Comparison of ENCODE assay signal across 8 cellular contexts in the genomic region with DNA sequence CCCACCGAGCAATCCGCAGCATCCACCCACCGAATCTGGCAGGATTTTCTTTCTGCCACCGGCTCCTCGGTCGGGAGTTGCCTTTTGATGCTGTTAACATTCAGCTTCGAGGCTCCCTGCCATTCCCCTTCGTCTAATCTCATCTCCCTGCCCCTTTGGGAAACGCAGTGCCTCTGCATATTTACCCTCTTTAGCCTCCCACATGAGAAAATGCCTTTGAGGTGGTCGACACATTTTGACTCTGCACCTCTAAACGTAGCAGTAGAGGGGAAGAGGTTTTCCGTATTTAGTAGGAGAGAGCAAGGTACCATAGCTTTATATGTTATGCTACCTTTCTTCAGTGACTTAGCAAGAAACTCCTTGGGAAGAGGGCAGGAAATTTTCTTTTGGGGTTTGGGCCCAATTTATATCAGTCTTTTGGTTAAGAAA. TPM values are rescaled to one million over a fixed set of nuclear protein-coding genes. Genes with fewer than 3 reads are reported as not detected.
DNase-seq lines count a peak whose midpoint lies in the region; ATAC-seq, FAIRE-seq and TF ChIP-seq lines count a peak whose summit lies in the region.

No MANE protein-coding gene starts in this region.

- H3K27me3 ChIP-seq in keratinocyte (ENCODE audit: control insufficient read depth, extremely low read depth, insufficient read depth, low read length) = no peaks in the 10 kb centered on the region

- no peaks in the 10 kb centered on the region for H3K27me3 Mint-ChIP-seq in HFFc6 (ENCODE audit: insufficient read depth)
- H3K27me3 Mint-ChIP-seq in activated naive CD8-positive, alpha-beta T cell = no peaks in the 10 kb centered on the region

- no peak for ATAC-seq in GM21717 (IDR thresholded peaks at IDR 0.05; ENCODE audit: unreplicated experiment)
- ATAC-seq in activated CD4-positive, CD25-positive, alpha-beta regulatory T cell treated with anti-CD3 and anti-CD28 coated beads, Interleukin-2, amount 50 U/mL, for 24 hours = no peak

- H3K9me1 ChIP-seq in keratinocyte (ENCODE audit: control insufficient read depth, extremely low read depth, insufficient read depth, low read length) = no peaks in the 10 kb centered on the region

- H3K27ac ChIP-seq in keratinocyte (ENCODE audit: control insufficient read depth, insufficient read depth, low read length) = peak overlapping the region; percentile 94
- peak overlapping the region; percentile 99 for H3K27ac ChIP-seq in substantia nigra (ENCODE audit: low read depth, low read length, poor library complexity, severe bottlenecking)

- DNase-seq in ACHN = peak; percentile 14
- no peak for DNase-seq in HFFc6
- DNase-seq in keratinocyte (ENCODE audit: low read depth, low spot score) = no peak
- DNase-seq in substantia nigra (lab: John Stamatoyannopoulos, UW) = peak in 4 of 49 donors; percentile 37 to 67 (median 50)
- no peak for DNase-seq in MV-4-11 (lab: John Stamatoyannopoulos, UW)

- H4K20me1 ChIP-seq in keratinocyte (ENCODE audit: control insufficient read depth, extremely low read depth, insufficient read depth, low read length) = peaks cover 18% of the 10 kb centered on the region

- dilution Hi-C loops in keratinocyte (cut with MboI; ENCODE audit: extremely low pct_ligation_motif_present, low sequenced_read_pairs) = no loop called here

- H3K4me1 ChIP-seq in keratinocyte (ENCODE audit: control insufficient read depth, extremely low read depth, insufficient read depth, low read length) = peaks cover 26% of the 10 kb centered on the region

- peak overlapping the region; percentile 98 for H3K4me2 ChIP-seq in keratinocyte (ENCODE audit: control insufficient read depth, extremely low read depth, insufficient read depth, low read depth, low read length)

- in situ Hi-C loops in ACHN (cut with HindIII; ENCODE audit: low pct_ligation_motif_present, low pct_unique_long_range_greater_than_20kb, low sequenced_read_pairs) = no loop called here

- peak overlapping the region; percentile 92 for H3K4me3 Mint-ChIP-seq in HFFc6
- H3K4me3 Mint-ChIP-seq in activated naive CD8-positive, alpha-beta T cell = peak overlapping the region; percentile 94

- H3K9me3 Mint-ChIP-seq in HFFc6 = no peaks in the 10 kb centered on the region
- no peaks in the 10 kb centered on the region for H3K9me3 Mint-ChIP-seq in activated naive CD8-positive, alpha-beta T cell (ENCODE audit: low read depth)

- no peak overlapping the region for H2AFZ ChIP-seq in keratinocyte (ENCODE audit: control insufficient read depth, low read length)

- peaks cover 12% of the 10 kb centered on the region for H3K36me3 Mint-ChIP-seq in HFFc6 (ENCODE audit: low read depth)
- H3K36me3 Mint-ChIP-seq in activated naive CD8-positive, alpha-beta T cell = peaks cover 2% of the 10 kb centered on the region

- H3K27ac Mint-ChIP-seq in HFFc6 = peak overlapping the region; percentile 85
- H3K27ac Mint-ChIP-seq in activated naive CD8-positive, alpha-beta T cell = peak overlapping the region; percentile 97

- H3K36me3 ChIP-seq in keratinocyte (ENCODE audit: control insufficient read depth in 2 of 2, extremely low read depth in 1 of 2, insufficient read depth in 2 of 2, low read length in 2 of 2) = peaks cover 2 to 3% of the 10 kb centered on the region in 2 experiments

- H3K4me1 Mint-ChIP-seq in HFFc6 (ENCODE audit: low read depth) = peaks cover 44% of the 10 kb centered on the region
- peaks cover 43% of the 10 kb centered on the region for H3K4me1 Mint-ChIP-seq in activated naive CD8-positive, alpha-beta T cell (ENCODE audit: low read depth)

- H3K9me3 ChIP-seq in keratinocyte (ENCODE audit: control insufficient read depth, low read depth, low read length) = no peaks in the 10 kb centered on the region

- H3K9ac ChIP-seq in keratinocyte (ENCODE audit: control insufficient read depth, extremely low read depth, insufficient read depth, low read length) = peak overlapping the region; percentile 92

- TF ChIP-seq CTCF in HFFc6 (IDR thresholded peaks at IDR 0.05) (no peak), keratinocyte (optimal IDR thresholded peaks at IDR 0.05 in 1 of 3, IDR thresholded peaks at IDR 0.05 in 1 of 3, conservative IDR thresholded peaks at IDR 0.05 in 1 of 3; ENCODE audit: extremely low read depth in 1 of 3, insufficient read depth in 2 of 3, low read length in 3 of 3) (no peak)

- H3K79me2 ChIP-seq in keratinocyte (ENCODE audit: control insufficient read depth, insufficient read depth, low read length) = peaks cover 57% of the 10 kb centered on the region

- H3K4me3 ChIP-seq in keratinocyte (ENCODE audit: control insufficient read depth in 2 of 3, extremely low read depth in 1 of 3, insufficient read depth in 2 of 3, low read depth in 1 of 3, low read length in 3 of 3) = peak overlapping the region; percentile 86 to 100 (median 94)

- no peak for FAIRE-seq in keratinocyte (lab: Jason Lieb, UNC)

RNA-seq across cellular contexts. Expression of a gene that starts 1.2 kb away (rescaled TPM):
- 100 to 1,000 TPM; 159 to 186 (median 167) TPM for total RNA-seq in HFFc6 (2021; fragmentation: NEBNext Ultra II Directional; extraction: Animal tissue kit (Norgen Biotek cat#: 25700))
- polyA plus RNA-seq in keratinocyte = 88.6 to 119 TPM (median 96.5 TPM) in 3 replicates
- 333 TPM for polyA plus RNA-seq in keratinocyte (2011; ENCODE audit: low read depth)
- polyA plus RNA-seq in keratinocyte (2011; cell fraction: cytosol; rRNA removed) = 77.8 and 136 TPM in 2 replicates
- 120 and 147 TPM in 2 replicates for polyA plus RNA-seq in keratinocyte (2011; cell fraction: nucleus; rRNA removed)
- polyA plus RNA-seq in keratinocyte (2012; ENCODE audit: low replicate concordance) = 121 and 184 TPM in 2 replicates
- polyA minus RNA-seq in keratinocyte = 83.5 to 144 TPM (median 136 TPM) in 3 replicates
- 53.9 TPM for polyA minus RNA-seq in keratinocyte (2011; cell fraction: cytosol; rRNA and poly(A)+ RNA removed)
- 46.7 and 106 TPM in 2 replicates for polyA minus RNA-seq in keratinocyte (2011; cell fraction: nucleus; rRNA and poly(A)+ RNA removed)
